ENCODE assay signal across 26 cellular contexts in genomic region chr3:25563601-25564000, GRCh38.
"Had no signal": no experiment of that assay in that cellular context is flagged by ENCODE, and none has a peak within 500 bp of the region (broad histone marks: within the 10 kb centered on the region; RNA-seq: fewer than 3 reads in every experiment).

No MANE protein-coding gene starts in this region.

- H3K4me1 ChIP-seq: right lobe of liver, spleen, testis, upper lobe of right lung had no signal

- H3K27ac Mint-ChIP-seq: dendritic cell treated with granulocyte-macrophage colony-stimulating factor and Interleukin-4, amounts not matched to agents 40 ng/mL and 50 ng/mL, for 4 days; naive thymus-derived CD4-positive, alpha-beta T cell; nephron progenitor cell; stimulated activated memory B cell treated with anti-CD40 and anti-IgM and Interleukin-4, amounts not matched to agents 10 μg/mL and 1 μg/mL and 100 μg/mL, for 72 hours; stimulated activated naive CD8-positive, alpha-beta T cell treated with anti-CD3 and anti-CD28 coated beads, Interleukin-15, Interleukin-2, amounts not matched to agents 100 ng/mL and 50 ng/mL, for 24 hours had no signal

- H3K9me3 ChIP-seq: esophagus squamous epithelium, neutrophil, psoas muscle, right lobe of liver, spleen, testis, tibial nerve, upper lobe of right lung, vagina had no signal

- H3K27me3 ChIP-seq: esophagus squamous epithelium, hepatocyte, neutrophil, right lobe of liver, testis, tibial nerve, upper lobe of right lung, vagina had no signal

- ATAC-seq: left colon; left ventricle myocardium superior; naive thymus-derived CD4-positive, alpha-beta T cell; psoas muscle; right lobe of liver; stimulated activated memory B cell treated with anti-CD40 and anti-IgM and Interleukin-4, amounts not matched to agents 10 μg/mL and 1 μg/mL and 100 μg/mL, for 72 hours; upper lobe of right lung had no signal

- DNase-seq: esophagus squamous epithelium; foreskin melanocyte; head of caudate nucleus; kidney; left colon; left ventricle myocardium superior; mesenchymal stem cell; naive thymus-derived CD4-positive, alpha-beta T cell; nephron progenitor cell; psoas muscle; retina; right lobe of liver; spleen; stimulated activated CD4-positive, alpha-beta T cell treated with anti-CD3 and anti-CD28 coated beads, Interleukin-15, amount 100 ng/mL, for 24 hours; stimulated activated CD4-positive, alpha-beta T cell treated with anti-CD3 and anti-CD28 coated beads, Interleukin-1b, Interleukin-23, amount 100 ng/mL, for 48 hours; stimulated activated CD4-positive, alpha-beta T cell treated with anti-CD3 and anti-CD28 coated beads, Interleukin-4, amount 100 ng/mL, for 24 hours; testis; upper lobe of right lung had no signal

- H3K36me3 Mint-ChIP-seq: naive thymus-derived CD4-positive, alpha-beta T cell; stimulated activated memory B cell treated with anti-CD40 and anti-IgM and Interleukin-4, amounts not matched to agents 10 μg/mL and 1 μg/mL and 100 μg/mL, for 72 hours had no signal

- H3K27me3 Mint-ChIP-seq: dendritic cell treated with granulocyte-macrophage colony-stimulating factor and Interleukin-4, amounts not matched to agents 40 ng/mL and 50 ng/mL, for 4 days; stimulated activated memory B cell treated with anti-CD40 and anti-IgM and Interleukin-4, amounts not matched to agents 10 μg/mL and 1 μg/mL and 100 μg/mL, for 72 hours; stimulated activated naive CD8-positive, alpha-beta T cell treated with anti-CD3 and anti-CD28 coated beads, Interleukin-15, Interleukin-2, amounts not matched to agents 100 ng/mL and 50 ng/mL, for 24 hours had no signal

- H3K4me3 Mint-ChIP-seq: dendritic cell treated with granulocyte-macrophage colony-stimulating factor and Interleukin-4, amounts not matched to agents 40 ng/mL and 50 ng/mL, for 4 days; naive thymus-derived CD4-positive, alpha-beta T cell; nephron progenitor cell; stimulated activated memory B cell treated with anti-CD40 and anti-IgM and Interleukin-4, amounts not matched to agents 10 μg/mL and 1 μg/mL and 100 μg/mL, for 72 hours; stimulated activated naive CD8-positive, alpha-beta T cell treated with anti-CD3 and anti-CD28 coated beads, Interleukin-15, Interleukin-2, amounts not matched to agents 100 ng/mL and 50 ng/mL, for 24 hours had no signal

- H3K4me2 ChIP-seq: hepatocyte had no signal

- H3K4me3 ChIP-seq: esophagus squamous epithelium, hepatocyte, lung, psoas muscle, right lobe of liver, spleen, testis, tibial nerve, upper lobe of right lung, vagina had no signal

- H3K36me3 ChIP-seq: esophagus squamous epithelium, neutrophil, right lobe of liver, spleen, tibial nerve, upper lobe of right lung, vagina had no signal

- H2AFZ ChIP-seq: hepatocyte had no signal

- H3K27ac ChIP-seq: esophagus squamous epithelium, hepatocyte, neutrophil, psoas muscle, right lobe of liver, spleen, testis, tibial nerve, upper lobe of right lung, vagina had no signal

- FAIRE-seq: kidney had no signal

- H3K9me3 Mint-ChIP-seq: dendritic cell treated with granulocyte-macrophage colony-stimulating factor and Interleukin-4, amounts not matched to agents 40 ng/mL and 50 ng/mL, for 4 days; naive thymus-derived CD4-positive, alpha-beta T cell; nephron progenitor cell; stimulated activated memory B cell treated with anti-CD40 and anti-IgM and Interleukin-4, amounts not matched to agents 10 μg/mL and 1 μg/mL and 100 μg/mL, for 72 hours; stimulated activated naive CD8-positive, alpha-beta T cell treated with anti-CD3 and anti-CD28 coated beads, Interleukin-15, Interleukin-2, amounts not matched to agents 100 ng/mL and 50 ng/mL, for 24 hours had no signal

- H3K4me1 Mint-ChIP-seq: naive thymus-derived CD4-positive, alpha-beta T cell; stimulated activated memory B cell treated with anti-CD40 and anti-IgM and Interleukin-4, amounts not matched to agents 10 μg/mL and 1 μg/mL and 100 μg/mL, for 72 hours had no signal
